Comparison of ENCODE assay signal across 8 cellular contexts in the genomic region with DNA sequence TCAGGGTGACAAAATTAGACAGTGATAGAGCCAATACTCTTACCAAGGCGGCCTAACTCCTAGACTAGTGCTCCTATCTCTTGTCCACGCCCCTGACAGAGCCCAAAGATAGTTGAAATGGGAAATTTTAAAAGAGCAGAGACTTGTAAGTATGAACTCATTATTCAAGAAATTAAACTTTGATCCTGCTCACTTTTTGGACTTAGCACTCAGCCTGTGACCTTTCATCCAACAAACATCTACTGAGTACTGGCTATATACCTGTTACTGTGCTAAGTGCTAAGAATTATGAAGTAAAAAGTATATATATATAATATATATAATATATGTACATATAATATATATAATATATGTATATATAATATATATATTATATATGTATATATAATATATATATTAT. TPM values are rescaled to one million over a fixed set of nuclear protein-coding genes. Genes with fewer than 3 reads are reported as not detected.
DNase-seq lines count a peak whose midpoint lies in the region; ATAC-seq and TF ChIP-seq lines count a peak whose summit lies in the region.

No MANE protein-coding gene starts in this region.

- H3K4me1 Mint-ChIP-seq in T-helper 2 cell treated with Interferon-gamma antibody and Interleukin-4, amounts not matched to agents 5 μg/mL and 100 μg/mL, for 36 hours (ENCODE audit: low read depth): peaks cover 28% of the 10 kb centered on the region
- H3K4me1 Mint-ChIP-seq in stimulated activated naive CD8-positive, alpha-beta T cell treated with anti-CD3 and anti-CD28 coated beads, Interleukin-15, amount 100 ng/mL, for 72 hours: peaks cover 23% of the 10 kb centered on the region

- TF ChIP-seq CTCF in RWPE2 (IDR thresholded peaks at IDR 0.05; ENCODE audit: poor library complexity, severe bottlenecking) (no peak), gastroesophageal sphincter (IDR thresholded peaks at IDR 0.05) (no peak), RWPE1 (conservative IDR thresholded peaks at IDR 0.05; ENCODE audit: low read depth) (no peak), GM20000 (IDR thresholded peaks at IDR 0.05; ENCODE audit: extremely low read depth, missing control alignments) (no peak)

- DNase-seq in T-helper 2 cell treated with Interferon-gamma antibody and Interleukin-4, amounts not matched to agents 5 μg/mL and 100 μg/mL, for 36 hours (ENCODE audit: low spot score): no peak
- no peak for DNase-seq in T-helper 2 cell
- no peak for DNase-seq in RWPE2 (ENCODE audit: low spot score)
- DNase-seq in stimulated activated naive CD8-positive, alpha-beta T cell treated with anti-CD3 and anti-CD28 coated beads, Interleukin-15, amount 100 ng/mL, for 72 hours: no peak
- DNase-seq in RWPE1 (ENCODE audit: low spot score): no peak
- no peak for DNase-seq in GM20000 (ENCODE audit: low spot score)

- TF ChIP-seq EP300 in gastroesophageal sphincter (IDR thresholded peaks at IDR 0.05): no peak

- ATAC-seq in RWPE2 (ENCODE audit: low read depth): no peak
- no peak for ATAC-seq in gastroesophageal sphincter
- ATAC-seq in stimulated activated naive CD8-positive, alpha-beta T cell treated with anti-CD3 and anti-CD28 coated beads, Interleukin-15, amount 100 ng/mL, for 72 hours: no peak
- ATAC-seq in HG03457 (IDR thresholded peaks at IDR 0.05; ENCODE audit: unreplicated experiment): no peak

- TF ChIP-seq POLR2A in gastroesophageal sphincter (IDR thresholded peaks at IDR 0.05): no peak

- WGBS in gastroesophageal sphincter (ENCODE audit: low coverage in 1 of 2), 2 donors: 68 to 76% methylated on average over 2 of the region's 2 CpGs

- H3K9me3 ChIP-seq in RWPE2 (ENCODE audit: severe bottlenecking) (no peaks in the 10 kb centered on the region), gastroesophageal sphincter (no peaks in the 10 kb centered on the region)

- H3K36me3 Mint-ChIP-seq in T-helper 2 cell treated with Interferon-gamma antibody and Interleukin-4, amounts not matched to agents 5 μg/mL and 100 μg/mL, for 36 hours (ENCODE audit: low read depth): peaks cover 11% of the 10 kb centered on the region

- no peaks in the 10 kb centered on the region for H3K27me3 Mint-ChIP-seq in T-helper 2 cell treated with Interferon-gamma antibody and Interleukin-4, amounts not matched to agents 5 μg/mL and 100 μg/mL, for 36 hours (ENCODE audit: low read depth)
- H3K27me3 Mint-ChIP-seq in stimulated activated naive CD8-positive, alpha-beta T cell treated with anti-CD3 and anti-CD28 coated beads, Interleukin-15, amount 100 ng/mL, for 72 hours: no peaks in the 10 kb centered on the region

- H3K27ac ChIP-seq in RWPE2 (ENCODE audit: poor library complexity, severe bottlenecking): peak overlapping the region; percentile 45
- peak overlapping the region; percentile 49 to 93 (median 90) for H3K27ac ChIP-seq in gastroesophageal sphincter
- no peak overlapping the region for H3K27ac ChIP-seq in RWPE1

- POLR2A ChIA-PET in RWPE1 (lab: Yijun Ruan, JAX; ENCODE audit: low non-redundant PET): no interaction called here

- H3K4me1 ChIP-seq in RWPE2 (ENCODE audit: insufficient read depth, poor library complexity, severe bottlenecking) (peaks cover 8% of the 10 kb centered on the region), gastroesophageal sphincter (peaks cover 7 to 40% (median 11%) of the 10 kb centered on the region in 3 donors)

- H3K4me3 ChIP-seq in RWPE2 (ENCODE audit: severe bottlenecking) (peak overlapping the region; percentile 74), gastroesophageal sphincter (peak overlapping the region; percentile 90 to 97)

- H3K36me3 ChIP-seq in RWPE2 (ENCODE audit: low read depth) (peaks cover 25% of the 10 kb centered on the region), gastroesophageal sphincter (peaks cover 1 to 38% of the 10 kb centered on the region in 2 donors)

- no peak overlapping the region for H3K27ac Mint-ChIP-seq in T-helper 2 cell treated with Interferon-gamma antibody and Interleukin-4, amounts not matched to agents 5 μg/mL and 100 μg/mL, for 36 hours
- no peak overlapping the region for H3K27ac Mint-ChIP-seq in stimulated activated naive CD8-positive, alpha-beta T cell treated with anti-CD3 and anti-CD28 coated beads, Interleukin-15, amount 100 ng/mL, for 72 hours

- H3K27me3 ChIP-seq in RWPE2 (ENCODE audit: insufficient read depth, poor library complexity, severe bottlenecking) (no peaks in the 10 kb centered on the region), gastroesophageal sphincter (no peaks in the 10 kb centered on the region)

- CTCF ChIA-PET in RWPE1 (lab: Yijun Ruan, JAX): no interaction called here

- H3K4me3 Mint-ChIP-seq in T-helper 2 cell treated with Interferon-gamma antibody and Interleukin-4, amounts not matched to agents 5 μg/mL and 100 μg/mL, for 36 hours: peak overlapping the region; percentile 100
- H3K4me3 Mint-ChIP-seq in stimulated activated naive CD8-positive, alpha-beta T cell treated with anti-CD3 and anti-CD28 coated beads, Interleukin-15, amount 100 ng/mL, for 72 hours: peak overlapping the region; percentile 97 to 100

- H3K9me3 Mint-ChIP-seq in T-helper 2 cell treated with Interferon-gamma antibody and Interleukin-4, amounts not matched to agents 5 μg/mL and 100 μg/mL, for 36 hours: no peaks in the 10 kb centered on the region
- no peaks in the 10 kb centered on the region for H3K9me3 Mint-ChIP-seq in stimulated activated naive CD8-positive, alpha-beta T cell treated with anti-CD3 and anti-CD28 coated beads, Interleukin-15, amount 100 ng/mL, for 72 hours

RNA-seq across cellular contexts. Expression of gene INVS, which starts 1.2 kb away (rescaled TPM):
- total RNA-seq in gastroesophageal sphincter: 10 to 100 TPM; 18.3 to 35.0 (median 25.6) TPM

RNA-seq across cellular contexts. Expression of gene ERP44, which starts 1.5 kb away (rescaled TPM):
- 10 to 100 TPM; 13.7 to 19.2 (median 13.8) TPM for total RNA-seq in gastroesophageal sphincter
